Comparison of ENCODE assay signal across 17 cellular contexts in genomic region chr2:208239770-208240493, GRCh38. TPM values are rescaled to one million over a fixed set of nuclear protein-coding genes. Genes with fewer than 3 reads are reported as not detected.
DNase-seq lines count a peak whose midpoint lies in the region; ATAC-seq and TF ChIP-seq lines count a peak whose summit lies in the region.
"Had no signal": no experiment of that assay in that cellular context is flagged by ENCODE, and none has a peak within 500 bp of the region (broad histone marks: within the 10 kb centered on the region; RNA-seq: fewer than 3 reads in every experiment).

No MANE protein-coding gene starts in this region.

- no peak overlapping the region for H4K8ac ChIP-seq in mesendoderm (ENCODE audit: low read depth, low read length)

- peak overlapping the region; percentile 15 for H3K9ac ChIP-seq in mesendoderm (ENCODE audit: low read length)
- H3K9ac ChIP-seq: BLaER1 had no signal

- no peak overlapping the region for H3K56ac ChIP-seq in mesendoderm (ENCODE audit: low read length)

- peak overlapping the region; percentile 80 for H3K4me3 Mint-ChIP-seq in endothelial cell (ENCODE audit: unreplicated experiment)
- H3K4me3 Mint-ChIP-seq: CD4-positive, CD25-positive, alpha-beta regulatory T cell; H9 had no signal

- TF ChIP-seq CTCF in cardiac muscle cell (IDR thresholded peaks at IDR 0.05; ENCODE audit: low read depth, low read length) (no peak), heart right ventricle (IDR thresholded peaks at IDR 0.05) (no peak), endothelial cell (IDR thresholded peaks at IDR 0.05; ENCODE audit: unreplicated experiment) (no peak)

- H3K79me1 ChIP-seq in mesendoderm (ENCODE audit: low read length) = peaks cover 5% of the 10 kb centered on the region

- H3K18ac ChIP-seq in mesendoderm (ENCODE audit: low read length) = no peak overlapping the region

- 93 to 94% methylated on average over 9 of the region's 9 CpGs for WGBS in heart right ventricle, 2 donors
- no CpG with 5 or more reads among the region's 9 CpGs for WGBS in mesendoderm (ENCODE audit: extremely low coverage, insufficient coverage, low lambda C conversion rate)

- H2BK5ac ChIP-seq in mesendoderm (ENCODE audit: low read length) = no peak overlapping the region

- no peak for ATAC-seq in heart right ventricle

- H3K4me1 ChIP-seq in cardiac muscle cell (ENCODE audit: low read depth) = no peaks in the 10 kb centered on the region
- H3K4me1 ChIP-seq in heart right ventricle = no peaks in the 10 kb centered on the region
- H3K4me1 ChIP-seq in mesendoderm (ENCODE audit: control insufficient read depth, low read depth, low read length) = no peaks in the 10 kb centered on the region
- H3K4me1 ChIP-seq: BLaER1 had no signal

- DNase-seq in cardiac muscle cell (ENCODE audit: low read depth in 1 of 2, low spot score in 1 of 2) (no peak), heart right ventricle (no peak), endothelial cell (ENCODE audit: low spot score) (no peak), mesendoderm (no peak), caudate nucleus (lab: John Stamatoyannopoulos, UW) (no peak), NCI-H510A treated with DMSO at 0.1 percent for 48 hours (lab: John Stamatoyannopoulos, UW) (no peak), globus pallidus (ENCODE audit: low spot score) (no peak), H7 (no peak)
- DNase-seq: 8988T; AML-193; Calu3; CD4-positive, CD25-positive, alpha-beta regulatory T cell; DMS 273 treated with DMSO at 0.1 percent for 48 hours; H9; KBM-7 had no signal

- no peak overlapping the region for H4K5ac ChIP-seq in mesendoderm (ENCODE audit: low read length)

- H3K9me3 Mint-ChIP-seq in endothelial cell (ENCODE audit: unreplicated experiment) = no peaks in the 10 kb centered on the region
- H3K9me3 Mint-ChIP-seq: H9 had no signal

- H2BK120ac ChIP-seq in mesendoderm (ENCODE audit: low read depth, low read length) = no peak overlapping the region

- peaks cover 2% of the 10 kb centered on the region for H3K27me3 Mint-ChIP-seq in endothelial cell (ENCODE audit: unreplicated experiment)
- H3K27me3 Mint-ChIP-seq: CD4-positive, CD25-positive, alpha-beta regulatory T cell had no signal

- no peak overlapping the region for H2AK5ac ChIP-seq in mesendoderm (ENCODE audit: low read length)

- H3K27me3 ChIP-seq in cardiac muscle cell (no peaks in the 10 kb centered on the region), heart right ventricle (no peaks in the 10 kb centered on the region), mesendoderm (ENCODE audit: insufficient read depth, low read length, poor library complexity) (no peaks in the 10 kb centered on the region), H7 (ENCODE audit: control insufficient read depth, insufficient read depth, low read length) (no peaks in the 10 kb centered on the region)
- H3K27me3 ChIP-seq: BLaER1 had no signal

- no peaks in the 10 kb centered on the region for H3K79me2 ChIP-seq in mesendoderm (ENCODE audit: control insufficient read depth, insufficient read depth, low read length)

- no peak overlapping the region for H3K4ac ChIP-seq in mesendoderm (ENCODE audit: low read depth, low read length)

- no peak overlapping the region for H3K4me3 ChIP-seq in cardiac muscle cell
- H3K4me3 ChIP-seq in heart right ventricle = no peak overlapping the region
- H3K4me3 ChIP-seq in mesendoderm (ENCODE audit: low read length) = no peak overlapping the region
- no peak overlapping the region for H3K4me3 ChIP-seq in H7 (ENCODE audit: insufficient read depth, low read depth, low read length)
- H3K4me3 ChIP-seq: BLaER1 had no signal

- H3K23ac ChIP-seq in mesendoderm (ENCODE audit: low read length) = no peak overlapping the region

- no peak overlapping the region for H3K4me2 ChIP-seq in mesendoderm (ENCODE audit: low read length)
- H3K4me2 ChIP-seq: BLaER1 had no signal

- peaks cover 72% of the 10 kb centered on the region for H3K36me3 Mint-ChIP-seq in endothelial cell (ENCODE audit: low read depth, unreplicated experiment)

- H3K27ac ChIP-seq in cardiac muscle cell (peak overlapping the region; percentile 57), heart right ventricle (no peak overlapping the region), mesendoderm (ENCODE audit: low read depth, low read length) (no peak overlapping the region), caudate nucleus (ENCODE audit: low read depth, low read length) (no peak overlapping the region)
- H3K27ac ChIP-seq: BLaER1 had no signal

- H3K36me3 ChIP-seq in cardiac muscle cell = peaks cover 50% of the 10 kb centered on the region
- H3K36me3 ChIP-seq in heart right ventricle = peaks cover 0 to 99% (median 66%) of the 10 kb centered on the region in 9 donors
- peaks cover 24% of the 10 kb centered on the region for H3K36me3 ChIP-seq in mesendoderm (ENCODE audit: control insufficient read depth, insufficient read depth, low read length)
- H3K36me3 ChIP-seq in H7 (replicated peaks; ENCODE audit: control insufficient read depth, insufficient read depth, low read length) = peaks cover 40% of the 10 kb centered on the region

- H3K9me3 ChIP-seq in cardiac muscle cell (ENCODE audit: low read depth) = no peaks in the 10 kb centered on the region
- H3K9me3 ChIP-seq in heart right ventricle = no peaks in the 10 kb centered on the region
- H3K9me3 ChIP-seq: BLaER1 had no signal

- no peaks in the 10 kb centered on the region for H3K4me1 Mint-ChIP-seq in endothelial cell (ENCODE audit: unreplicated experiment)
- H3K4me1 Mint-ChIP-seq: H9 had no signal

- intact Hi-C loops in heart right ventricle (cut with DNase I) = no loop called here

- no peak overlapping the region for H3K27ac Mint-ChIP-seq in endothelial cell (ENCODE audit: unreplicated experiment)
- H3K27ac Mint-ChIP-seq: H9 had no signal

- H2BK15ac ChIP-seq in mesendoderm (replicated peaks; ENCODE audit: low read depth) = no peak overlapping the region

RNA-seq across cellular contexts. Expression of gene IDH1, which starts 14.9 kb away (rescaled TPM):
- total RNA-seq in cardiac muscle cell (85.4 and 138 TPM in 2 replicates), heart right ventricle (10 to 100 TPM; 18.5 to 71.3 (median 32.0) TPM), endothelial cell (ENCODE audit: unreplicated experiment) (171 TPM)
- polyA plus RNA-seq in cardiac muscle cell (118 and 164 TPM in 2 replicates), heart right ventricle (10 to 100 TPM; 15.3 to 20.6 TPM)
- polyA plus RNA-seq in mesendoderm (2013, experiment 1 of 2) = 396 TPM
- 398 TPM for polyA plus RNA-seq in mesendoderm (2013, experiment 2 of 2)
- total RNA-seq in H7 (2014; rRNA removed; shearing (Covaris generic)) = 347 and 410 TPM in 2 replicates

RNA-seq across cellular contexts. Expression of gene PIKFYVE, which starts 26.1 kb away (rescaled TPM):
- 15.3 and 24.3 TPM in 2 replicates for total RNA-seq in cardiac muscle cell
- polyA plus RNA-seq in cardiac muscle cell = 7.3 and 7.5 TPM in 2 replicates
- total RNA-seq in heart right ventricle = 10 to 100 TPM; 12.9 to 24.8 (median 18.4) TPM
- 1 to 10 TPM; 2.6 to 6.4 TPM for polyA plus RNA-seq in heart right ventricle
- total RNA-seq in endothelial cell (ENCODE audit: unreplicated experiment) = 52.7 TPM
- 14.3 TPM for polyA plus RNA-seq in mesendoderm (2013, experiment 1 of 2)
- polyA plus RNA-seq in mesendoderm (2013, experiment 2 of 2) = 14.6 TPM
- 27.8 and 38.8 TPM in 2 replicates for total RNA-seq in H7 (2014; rRNA removed; shearing (Covaris generic))

RNA-seq across cellular contexts. Expression of gene C2orf80, which starts 50.1 kb away (rescaled TPM):
- total RNA-seq in cardiac muscle cell = not detected in 2 replicates
- polyA plus RNA-seq in cardiac muscle cell = not detected in 2 replicates
- total RNA-seq in heart right ventricle = not detected
- polyA plus RNA-seq in heart right ventricle = not detected
- not detected for total RNA-seq in endothelial cell (ENCODE audit: unreplicated experiment)
- polyA plus RNA-seq in mesendoderm (2013, experiment 1 of 2) = 1.2 TPM
- polyA plus RNA-seq in mesendoderm (2013, experiment 2 of 2) = 1.6 TPM
- total RNA-seq in H7 (2014; rRNA removed; shearing (Covaris generic)) = 0.76 TPM in 1 of 2 replicates, not detected in the other
- total RNA-seq: Calu3; CD4-positive, CD25-positive, alpha-beta regulatory T cell; Daoy; H9 had no signal
- polyA plus RNA-seq: CD4-positive, CD25-positive, alpha-beta regulatory T cell had no signal
